In the genomic region with DNA sequence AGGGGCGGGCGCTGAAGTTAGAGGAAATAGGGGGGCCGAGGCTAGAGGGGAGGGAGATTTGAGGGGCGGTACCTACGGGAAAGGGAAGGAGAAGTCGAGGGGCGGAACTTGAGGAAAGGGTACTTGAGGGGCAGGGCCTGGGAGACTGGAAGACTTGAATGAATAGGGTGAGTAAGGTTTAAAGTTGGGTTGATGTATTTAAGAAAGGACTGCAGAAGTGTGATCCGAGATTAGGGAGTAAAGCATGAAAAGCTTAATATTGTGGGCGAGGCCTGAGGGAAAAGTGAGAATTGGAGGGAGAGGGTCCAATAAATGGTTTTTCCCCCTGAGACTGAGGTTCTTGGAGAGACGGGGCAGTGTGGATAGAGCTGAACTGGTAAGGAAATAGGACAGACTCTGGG, we compare ENCODE assay signal across 8 cellular contexts. TPM values are rescaled to one million over a fixed set of nuclear protein-coding genes. Genes with fewer than 3 reads are reported as not detected.
A peak's percentile ranks its signal among the peaks of the same experiment; 100 is the strongest.
DNase-seq lines count a peak whose midpoint lies in the region; ATAC-seq, FAIRE-seq and TF ChIP-seq lines count a peak whose summit lies in the region.

No MANE protein-coding gene starts in this region.

- peak overlapping the region; percentile 95 for H3K4me3 Mint-ChIP-seq in astrocyte (ENCODE audit: unreplicated experiment)

- H3K36me3 ChIP-seq in astrocyte (ENCODE audit: insufficient read depth, low read length) (peaks cover 18% of the 10 kb centered on the region), lower lobe of right lung (peaks cover 45% of the 10 kb centered on the region), vagina (peaks cover 0 to 32% of the 10 kb centered on the region in 2 donors)

- H4K20me1 ChIP-seq in astrocyte (ENCODE audit: insufficient read depth, low read length) = peaks cover 5% of the 10 kb centered on the region

- ATAC-seq in lower lobe of right lung (no peak), HG03457 (IDR thresholded peaks at IDR 0.05; ENCODE audit: unreplicated experiment) (no peak)

- H3K9me3 ChIP-seq in astrocyte (ENCODE audit: insufficient read depth, low read depth, low read length) (no peaks in the 10 kb centered on the region), lower lobe of right lung (no peaks in the 10 kb centered on the region), vagina (no peaks in the 10 kb centered on the region)

- TF ChIP-seq CTCF in astrocyte (IDR thresholded peaks at IDR 0.05; ENCODE audit: insufficient read depth, low read depth, low read length) (no peak), lower lobe of right lung (IDR thresholded peaks at IDR 0.05) (no peak), vagina (IDR thresholded peaks at IDR 0.05) (no peak)

- peak overlapping the region; percentile 90 for H3K27ac Mint-ChIP-seq in astrocyte (ENCODE audit: unreplicated experiment)

- peak overlapping the region; percentile 97 for H2AFZ ChIP-seq in astrocyte (ENCODE audit: low read depth, low read length)

- peak in 2 of 3 experiments; percentile 60 to 65 for DNase-seq in stimulated activated CD4-positive, alpha-beta T cell treated with anti-CD3 and anti-CD28 coated beads, TNF-alpha, amount 100 ng/mL, for 24 hours (ENCODE audit: low read depth in 3 of 3)
- no peak for DNase-seq in stimulated activated CD4-positive, alpha-beta T cell treated with anti-CD3 and anti-CD28 coated beads, Interleukin-2, amount 100 ng/mL, for 48 hours
- DNase-seq in astrocyte (ENCODE audit: low read depth) (no peak), lower lobe of right lung (no peak), vagina (ENCODE audit: extremely low spot score in 2 of 2) (no peak), GM19239 (ENCODE audit: insufficient read length, low spot score) (no peak), cerebellar nuclear complex (lab: John Stamatoyannopoulos, UW) (no peak)

- H3K36me3 Mint-ChIP-seq in astrocyte (ENCODE audit: low read depth, unreplicated experiment) = peaks cover 4% of the 10 kb centered on the region

- H3K9me3 Mint-ChIP-seq in astrocyte (ENCODE audit: unreplicated experiment) = no peaks in the 10 kb centered on the region

- H3K4me1 ChIP-seq in astrocyte (ENCODE audit: insufficient read depth, low read length) (peaks cover 8% of the 10 kb centered on the region), lower lobe of right lung (peaks cover 17% of the 10 kb centered on the region), vagina (peaks cover 16% of the 10 kb centered on the region)

- peaks cover 9% of the 10 kb centered on the region for H3K4me1 Mint-ChIP-seq in astrocyte (ENCODE audit: low read depth, unreplicated experiment)

- intact Hi-C loops in lower lobe of right lung (cut with DNase I) (no loop called here), vagina (cut with DNase I) (no loop called here)

- H3K27me3 ChIP-seq in astrocyte (ENCODE audit: insufficient read depth, low read length) = no peaks in the 10 kb centered on the region
- no peaks in the 10 kb centered on the region for H3K27me3 ChIP-seq in lower lobe of right lung (ENCODE audit: low read depth)
- no peaks in the 10 kb centered on the region for H3K27me3 ChIP-seq in vagina

- H3K79me2 ChIP-seq in astrocyte (ENCODE audit: insufficient read depth, low read length) = peaks cover 16% of the 10 kb centered on the region

- H3K4me2 ChIP-seq in astrocyte (ENCODE audit: low read length) = peak overlapping the region; percentile 97

- peak overlapping the region; percentile 95 for H3K9ac ChIP-seq in astrocyte (ENCODE audit: low read length)

- FAIRE-seq in astrocyte (lab: Jason Lieb, UNC) = no peak
- no peak for FAIRE-seq in GM19239 (lab: Jason Lieb, UNC)

- H3K27ac ChIP-seq in astrocyte (ENCODE audit: low read depth, low read length) = peak overlapping the region; percentile 96
- peak overlapping the region; percentile 96 for H3K27ac ChIP-seq in lower lobe of right lung
- peak overlapping the region; percentile 99 for H3K27ac ChIP-seq in vagina

- H3K4me3 ChIP-seq in astrocyte (ENCODE audit: insufficient read depth, low read depth, low read length) (peak overlapping the region; percentile 89), lower lobe of right lung (peak overlapping the region; percentile 86), vagina (peak overlapping the region; percentile 85 to 99)

- no peaks in the 10 kb centered on the region for H3K27me3 Mint-ChIP-seq in astrocyte (ENCODE audit: low read depth, unreplicated experiment)

- no peak for TF ChIP-seq POLR2A in vagina (IDR thresholded peaks at IDR 0.05)

RNA-seq across cellular contexts. Expression of a gene that starts 0.7 kb away (rescaled TPM):
- total RNA-seq in astrocyte = 10.4 and 10.7 TPM in 2 replicates
- 13.4 TPM for total RNA-seq in lower lobe of right lung
- total RNA-seq in vagina = 15.0 TPM

RNA-seq across cellular contexts. Expression of a gene that starts 0.9 kb away (rescaled TPM):
- total RNA-seq in astrocyte = 5.7 and 7.5 TPM in 2 replicates
- total RNA-seq in lower lobe of right lung = 10.0 TPM
- 10.6 TPM for total RNA-seq in vagina

RNA-seq across cellular contexts. Expression of a gene that starts 29.9 kb away (rescaled TPM):
- total RNA-seq in astrocyte (13.5 and 15.8 TPM in 2 replicates), lower lobe of right lung (21.4 TPM), vagina (14.2 TPM)

RNA-seq across cellular contexts. Expression of a gene that starts 57.8 kb away (rescaled TPM):
- 142 and 155 TPM in 2 replicates for total RNA-seq in astrocyte
- 216 TPM for total RNA-seq in lower lobe of right lung
- 141 TPM for total RNA-seq in vagina

Comparison
In these comparisons a context has a peak if more than half of its experiments do, and no peak if none do; other contexts are left out.
1. DNase-seq: peak in stimulated activated CD4-positive, alpha-beta T cell treated with anti-CD3 and anti-CD28 coated beads, TNF-alpha, amount 100 ng/mL, for 24 hours (2 of 3); none in stimulated activated CD4-positive, alpha-beta T cell treated with anti-CD3 and anti-CD28 coated beads, Interleukin-2, amount 100 ng/mL, for 48 hours (0 of 2), astrocyte (single experiment), lower lobe of right lung (single experiment), vagina (0 of 2), GM19239 (single experiment) and cerebellar nuclear complex (0 of 2).
2. Peak in every context shown above with its lines, with median percentiles within 50 percentile points of each other: H3K27ac ChIP-seq and H3K4me3 ChIP-seq.